In the genomic region with DNA sequence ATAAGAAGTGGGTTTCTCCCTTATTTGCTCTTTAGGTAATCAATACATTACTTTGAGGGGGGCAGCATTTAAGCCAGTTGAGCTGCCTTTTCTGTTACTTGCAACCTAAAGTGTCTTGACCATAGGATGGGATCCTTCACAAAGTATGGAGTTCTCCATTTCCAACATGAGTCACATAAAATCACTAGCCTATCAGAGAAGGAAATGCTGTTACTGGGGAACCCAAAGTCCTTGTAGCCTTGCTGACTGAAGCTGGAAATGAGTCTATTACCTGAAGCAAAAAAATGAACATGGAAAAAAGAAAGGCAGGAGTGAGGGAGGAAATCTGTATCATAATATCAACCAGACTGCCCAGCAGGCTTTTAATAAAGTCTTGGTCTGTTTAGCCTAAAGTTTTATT, we compare ENCODE assay signal across 17 cellular contexts. TPM values are rescaled to one million over a fixed set of nuclear protein-coding genes. Genes with fewer than 3 reads are reported as not detected.
DNase-seq lines count a peak whose midpoint lies in the region; ATAC-seq, FAIRE-seq and TF ChIP-seq lines count a peak whose summit lies in the region.
"Had no signal": no experiment of that assay in that cellular context is flagged by ENCODE, and none has a peak within 500 bp of the region (broad histone marks: within the 10 kb centered on the region; RNA-seq: fewer than 3 reads in every experiment).

No MANE protein-coding gene starts in this region.

- H2AFZ ChIP-seq in HepG2 (ENCODE audit: low read length) = no peak overlapping the region

- H3K27me3 ChIP-seq in HepG2 (ENCODE audit: control insufficient read depth in 1 of 2, insufficient read depth in 2 of 2, low read length in 2 of 2) = no peaks in the 10 kb centered on the region
- H3K27me3 ChIP-seq: BLaER1 had no signal

- no peaks in the 10 kb centered on the region for H4K20me1 ChIP-seq in HepG2 (ENCODE audit: insufficient read depth, low read length)
- H4K20me1 ChIP-seq: BLaER1 had no signal

- H3K9me3 Mint-ChIP-seq in activated naive CD4-positive, alpha-beta T cell treated with anti-CD3 and anti-CD28 coated beads, Interleukin-2, amount 50 U/mL, for 72 hours = no peaks in the 10 kb centered on the region

- no peaks in the 10 kb centered on the region for H3K79me2 ChIP-seq in HepG2 (ENCODE audit: insufficient read depth, low read length)

- no TSS peak for BruUV-seq in HepG2 (replicated peaks; lab: Mats Ljungman, UMichigan)

- no peak overlapping the region for H3K9ac ChIP-seq in HepG2 (ENCODE audit: insufficient read depth, low read depth, low read length)
- H3K9ac ChIP-seq: BLaER1 had no signal

- in situ Hi-C loops in ACHN (cut with HindIII; ENCODE audit: low pct_ligation_motif_present, low pct_unique_long_range_greater_than_20kb, low sequenced_read_pairs) = no loop called here
- in situ Hi-C loops in HepG2 (cut with HindIII; ENCODE audit: extremely low pct_ligation_motif_present, low pct_unique_long_range_greater_than_20kb) = no loop called here

- H3K27ac ChIP-seq in HepG2 (ENCODE audit: extremely low read length, insufficient read depth, low read length) = no peak overlapping the region
- H3K27ac ChIP-seq: BLaER1 had no signal

- peak; percentile 39 for DNase-seq in RPMI7951 (ENCODE audit: low read depth)
- DNase-seq in SW480 (ENCODE audit: low spot score) = peak; percentile 11
- peak; percentile 24 for DNase-seq in fibroblast of peridontal ligament (ENCODE audit: extremely low read depth)
- no peak for DNase-seq in activated naive CD4-positive, alpha-beta T cell treated with anti-CD3 and anti-CD28 coated beads, Interleukin-2, amount 50 U/mL, for 72 hours (ENCODE audit: low spot score in 2 of 2)
- DNase-seq in ACHN = no peak
- DNase-seq in HepG2 (ENCODE audit: low spot score) = no peak
- DNase-seq: Caco-2; CD8-positive, alpha-beta memory T cell; DND-41; GDM1; HCEC 1CT had no signal

- POLR2A ChIA-PET in HepG2 (lab: Yijun Ruan, JAX) = no interaction called here

- no peak overlapping the region for H3K4me3 ChIP-seq in HepG2 (replicated peaks in 1 of 3; ENCODE audit: insufficient read depth in 1 of 3, low read depth in 2 of 3, low read length in 3 of 3)
- H3K4me3 ChIP-seq: A549, BLaER1 had no signal

- no peak for TF ChIP-seq RAD21 in HepG2 (CRISPR knock-in tag; IDR thresholded peaks at IDR 0.05)

- FAIRE-seq in HepG2 (lab: Jason Lieb, UNC) = no peak
- FAIRE-seq: A549, GM12892 had no signal

- TF ChIP-seq POLR2A in HepG2 (IDR thresholded peaks at IDR 0.05; ENCODE audit: insufficient read depth in 1 of 2, low read depth in 2 of 2, low read length in 2 of 2) = no peak

- TF ChIP-seq CTCF in HepG2 (CRISPR knock-in tag; IDR thresholded peaks at IDR 0.05) = no peak

- H3K9me3 ChIP-seq in HepG2 (ENCODE audit: low read length) = no peaks in the 10 kb centered on the region
- H3K9me3 ChIP-seq: BLaER1, Caco-2 had no signal

- no peak overlapping the region for H3K4me2 ChIP-seq in HepG2 (ENCODE audit: low read depth, low read length)
- H3K4me2 ChIP-seq: A549, BLaER1 had no signal

- CTCF ChIA-PET in HepG2 (lab: Yijun Ruan, JAX; ENCODE audit: low intra/inter-chr PET ratio, low total read pairs) = no interaction called here

- H3K27ac Mint-ChIP-seq in activated naive CD4-positive, alpha-beta T cell treated with anti-CD3 and anti-CD28 coated beads, Interleukin-2, amount 50 U/mL, for 72 hours = no peak overlapping the region
- H3K27ac Mint-ChIP-seq: CD8-positive, alpha-beta memory T cell; IgD-negative memory B cell had no signal

- H3K36me3 Mint-ChIP-seq in activated naive CD4-positive, alpha-beta T cell treated with anti-CD3 and anti-CD28 coated beads, Interleukin-2, amount 50 U/mL, for 72 hours = no peaks in the 10 kb centered on the region
- H3K36me3 Mint-ChIP-seq: CD8-positive, alpha-beta memory T cell; IgD-negative memory B cell had no signal

- ATAC-seq in activated naive CD4-positive, alpha-beta T cell treated with anti-CD3 and anti-CD28 coated beads, Interleukin-2, amount 50 U/mL, for 72 hours = no peak
- ATAC-seq in HG02610 (IDR thresholded peaks at IDR 0.05; ENCODE audit: unreplicated experiment) = no peak
- no peak for ATAC-seq in HepG2
- ATAC-seq: A549 had no signal

- no peaks in the 10 kb centered on the region for H3K36me3 ChIP-seq in HepG2 (replicated peaks in 1 of 2; ENCODE audit: control insufficient read depth in 1 of 2, insufficient read depth in 2 of 2, low read length in 2 of 2)
- H3K36me3 ChIP-seq: BLaER1 had no signal

- TF ChIP-seq EP300 in HepG2 (IDR thresholded peaks at IDR 0.05; ENCODE audit: low read depth in 2 of 2, low read length in 2 of 2) (no peak), HepG2 (CRISPR knock-in tag; IDR thresholded peaks at IDR 0.05; ENCODE audit: borderline replicate concordance) (no peak)

- H3K4me1 ChIP-seq in HepG2 (ENCODE audit: insufficient read depth, low read length) = no peaks in the 10 kb centered on the region
- H3K4me1 ChIP-seq: BLaER1, Caco-2 had no signal

- intact Hi-C loops in HepG2 (cut with micrococcal nuclease; ENCODE audit: unreplicated experiment) = no loop called here

TF ChIP-seq in HepG2, 621 proteins besides CTCF, POLR2A, EP300 and RAD21 (continues in another document):
- TF ChIP-seq RCOR2 (CRISPR knock-in tag; IDR thresholded peaks at IDR 0.05) = no peak
- TF ChIP-seq HOXD1 (CRISPR knock-in tag; IDR thresholded peaks at IDR 0.05) = no peak
- TF ChIP-seq, protein P1, sequence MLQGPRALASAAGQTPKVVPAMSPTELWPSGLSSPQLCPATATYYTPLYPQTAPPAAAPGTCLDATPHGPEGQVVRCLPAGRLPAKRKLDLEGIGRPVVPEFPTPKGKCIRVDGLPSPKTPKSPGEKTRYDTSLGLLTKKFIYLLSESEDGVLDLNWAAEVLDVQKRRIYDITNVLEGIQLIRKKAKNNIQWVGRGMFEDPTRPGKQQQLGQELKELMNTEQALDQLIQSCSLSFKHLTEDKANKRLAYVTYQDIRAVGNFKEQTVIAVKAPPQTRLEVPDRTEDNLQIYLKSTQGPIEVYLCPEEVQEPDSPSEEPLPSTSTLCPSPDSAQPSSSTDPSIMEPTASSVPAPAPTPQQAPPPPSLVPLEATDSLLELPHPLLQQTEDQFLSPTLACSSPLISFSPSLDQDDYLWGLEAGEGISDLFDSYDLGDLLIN (CRISPR knock-in tag; IDR thresholded peaks at IDR 0.05; ENCODE audit: borderline replicate concordance) = no peak
- TF ChIP-seq, protein P2, sequence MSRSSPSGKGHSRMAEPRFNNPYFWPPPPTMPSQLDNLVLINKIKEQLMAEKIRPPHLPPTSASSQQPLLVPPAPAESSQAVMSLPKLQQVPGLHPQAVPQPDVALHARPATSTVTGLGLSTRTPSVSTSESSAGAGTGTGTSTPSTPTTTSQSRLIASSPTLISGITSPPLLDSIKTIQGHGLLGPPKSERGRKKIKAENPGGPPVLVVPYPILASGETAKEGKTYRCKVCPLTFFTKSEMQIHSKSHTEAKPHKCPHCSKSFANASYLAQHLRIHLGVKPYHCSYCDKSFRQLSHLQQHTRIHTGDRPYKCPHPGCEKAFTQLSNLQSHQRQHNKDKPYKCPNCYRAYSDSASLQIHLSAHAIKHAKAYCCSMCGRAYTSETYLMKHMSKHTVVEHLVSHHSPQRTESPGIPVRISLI (CRISPR knock-in tag; IDR thresholded peaks at IDR 0.05; ENCODE audit: borderline replicate concordance) = no peak
- TF ChIP-seq KDM4B (CRISPR knock-in tag; IDR thresholded peaks at IDR 0.05) = no peak
- TF ChIP-seq MAF1 (CRISPR knock-in tag; IDR thresholded peaks at IDR 0.05; ENCODE audit: borderline replicate concordance) = no peak
- TF ChIP-seq GATA4 (IDR thresholded peaks at IDR 0.05; ENCODE audit: borderline replicate concordance, low read depth) = no peak
- TF ChIP-seq BRD4 (CRISPR knock-in tag; IDR thresholded peaks at IDR 0.05) = no peak
- TF ChIP-seq, protein P3, sequence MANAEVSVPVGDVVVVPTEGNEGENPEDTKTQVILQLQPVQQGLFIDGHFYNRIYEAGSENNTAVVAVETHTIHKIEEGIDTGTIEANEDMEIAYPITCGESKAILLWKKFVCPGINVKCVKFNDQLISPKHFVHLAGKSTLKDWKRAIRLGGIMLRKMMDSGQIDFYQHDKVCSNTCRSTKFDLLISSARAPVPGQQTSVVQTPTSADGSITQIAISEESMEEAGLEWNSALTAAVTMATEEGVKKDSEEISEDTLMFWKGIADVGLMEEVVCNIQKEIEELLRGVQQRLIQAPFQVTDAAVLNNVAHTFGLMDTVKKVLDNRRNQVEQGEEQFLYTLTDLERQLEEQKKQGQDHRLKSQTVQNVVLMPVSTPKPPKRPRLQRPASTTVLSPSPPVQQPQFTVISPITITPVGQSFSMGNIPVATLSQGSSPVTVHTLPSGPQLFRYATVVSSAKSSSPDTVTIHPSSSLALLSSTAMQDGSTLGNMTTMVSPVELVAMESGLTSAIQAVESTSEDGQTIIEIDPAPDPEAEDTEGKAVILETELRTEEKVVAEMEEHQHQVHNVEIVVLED (CRISPR knock-in tag; IDR thresholded peaks at IDR 0.05; ENCODE audit: borderline replicate concordance) = no peak

RNA-seq across cellular contexts. Expression of a gene that starts 42.8 kb away (rescaled TPM):
- total RNA-seq in RPMI7951 (2014; rRNA removed; shearing (Covaris generic)) = 0.72 and 1.3 TPM in 2 replicates
- total RNA-seq in activated naive CD4-positive, alpha-beta T cell treated with anti-CD3 and anti-CD28 coated beads, Interleukin-2, amount 50 U/mL, for 72 hours = 1 to 10 TPM; 1.9 to 2.0 TPM
- not detected in 2 replicates for total RNA-seq in HepG2 (2016; rRNA removed; fragmentation: Illumina TruSeq; extraction: Trizol)
- not detected in 2 replicates for total RNA-seq in HepG2 (2016; cell fraction: cytosol; rRNA removed; fragmentation: Illumina TruSeq; extraction: Trizol; ENCODE audit: low read depth)
- total RNA-seq in HepG2 (2016; cell fraction: insoluble cytoplasmic fraction; rRNA removed; fragmentation: Illumina TruSeq; extraction: Trizol) = not detected in 2 replicates
- not detected in 2 replicates for total RNA-seq in HepG2 (2016; cell fraction: membrane; rRNA removed; fragmentation: Illumina TruSeq; extraction: Trizol)
- total RNA-seq in HepG2 (2016; cell fraction: nucleus; rRNA removed; fragmentation: Illumina TruSeq; extraction: Trizol) = not detected in 2 replicates
- polyA plus RNA-seq in HepG2 (2011; rRNA removed) = 0.04 TPM in 1 of 2 replicates, not detected in the other
- polyA plus RNA-seq in HepG2 (2011; cell fraction: cytosol; rRNA removed) = 0.01 and 0.08 TPM in 2 replicates
- 0.29 and 0.50 TPM in 2 replicates for polyA plus RNA-seq in HepG2 (2011; cell fraction: nucleus; rRNA removed)
- polyA plus RNA-seq in HepG2 (2012) = not detected in 2 replicates
- 0.01 TPM in 1 of 2 replicates, not detected in the other for polyA plus RNA-seq in HepG2 (2016; cell fraction: cytosol; fragmentation: Illumina TruSeq; extraction: Trizol; ENCODE audit: low read depth)
- polyA plus RNA-seq in HepG2 (2016; cell fraction: insoluble cytoplasmic fraction; fragmentation: Illumina TruSeq; extraction: Trizol; ENCODE audit: low read depth) = not detected in 2 replicates
- not detected in 2 replicates for polyA plus RNA-seq in HepG2 (2016; cell fraction: membrane; fragmentation: Illumina TruSeq; extraction: Trizol; ENCODE audit: low read depth)
- polyA plus RNA-seq in HepG2 (2016; cell fraction: nucleus; fragmentation: Illumina TruSeq; extraction: Trizol; ENCODE audit: insufficient read depth, low read depth) = not detected in 2 replicates
- 0.07 TPM in 1 of 2 replicates, not detected in the other for polyA minus RNA-seq in HepG2 (2011; rRNA and poly(A)+ RNA removed; ENCODE audit: low replicate concordance)
- polyA minus RNA-seq in HepG2 (2011; cell fraction: cytosol; rRNA and poly(A)+ RNA removed) = not detected in 2 replicates
- polyA minus RNA-seq in HepG2 (2011; cell fraction: nucleus; rRNA and poly(A)+ RNA removed) = not detected in 2 replicates
- total RNA-seq: HT-29 had no signal
- polyA plus RNA-seq: CD8-positive, alpha-beta memory T cell; IgD-negative memory B cell had no signal

Comparison
In these comparisons a context has a peak if more than half of its experiments do, and no peak if none do; other contexts are left out.
1. DNase-seq: peak in RPMI7951 (single experiment), SW480 (single experiment) and fibroblast of peridontal ligament (single experiment); none in activated naive CD4-positive, alpha-beta T cell treated with anti-CD3 and anti-CD28 coated beads, Interleukin-2, amount 50 U/mL, for 72 hours (0 of 2), ACHN (single experiment) and HepG2 (single experiment).